In the genomic region with DNA sequence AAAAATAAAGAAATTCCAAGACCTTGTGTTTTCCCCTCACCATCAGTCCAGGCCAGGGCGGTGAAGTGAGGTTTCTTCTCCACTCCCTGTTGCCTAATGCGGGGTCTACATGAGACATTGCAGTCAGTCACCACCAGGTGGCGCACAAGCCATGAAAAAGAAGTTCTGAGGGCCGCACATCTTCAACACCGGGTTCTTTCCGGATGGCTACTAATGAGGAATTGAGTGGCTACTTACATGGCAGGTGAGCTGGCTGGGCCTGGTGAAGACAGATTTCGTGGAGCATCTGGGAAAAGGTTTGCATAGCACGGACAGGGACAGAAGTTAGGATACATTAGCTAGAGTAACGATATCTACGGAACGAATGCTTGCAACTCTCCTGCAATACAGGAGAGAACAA, we compare ENCODE assay signal across 8 cellular contexts. TPM values are rescaled to one million over a fixed set of nuclear protein-coding genes. Genes with fewer than 3 reads are reported as not detected.
A peak's percentile ranks its signal among the peaks of the same experiment; 100 is the strongest.
DNase-seq lines count a peak whose midpoint lies in the region; ATAC-seq and TF ChIP-seq lines count a peak whose summit lies in the region.

No MANE protein-coding gene starts in this region.

- H3K4me3 Mint-ChIP-seq in CD4-positive, alpha-beta T cell: no peak overlapping the region
- no peak overlapping the region for H3K4me3 Mint-ChIP-seq in activated CD4-positive, alpha-beta memory T cell treated with anti-CD3 and anti-CD28 coated beads, Interleukin-2, amount 10 ng/mL, durations not matched to agents 7 days and 5 days

- POLR2A ChIA-PET in CD4-positive, alpha-beta T cell (lab: Charles Lee): interaction anchor here (2.7 kb wide), 1 partner anchor 17 kb away, joined by 7 read pairs; no protein-coding TSS in a partner anchor
- POLR2A ChIA-PET in activated CD4-positive, alpha-beta memory T cell treated with anti-CD3 and anti-CD28 coated beads, Interleukin-2, amount 10 ng/mL, durations not matched to agents 7 days and 5 days (lab: Charles Lee): interaction anchor here (1.2 kb wide), 1 partner anchor 133 kb away, joined by 4 read pairs; no protein-coding TSS in a partner anchor

- intact Hi-C loops in CD4-positive, alpha-beta T cell (cut with DNase I, micrococcal nuclease): loop anchor here (1.0 to 10.0 kb wide), 6 partner anchors 133 to 406 kb away; no protein-coding TSS in a partner anchor

- no peak overlapping the region for H3K27ac ChIP-seq in CD4-positive, alpha-beta T cell (ENCODE audit: low read depth, low read length)

- peaks cover 15% of the 10 kb centered on the region for H3K27me3 Mint-ChIP-seq in CD4-positive, alpha-beta T cell
- peaks cover 35% of the 10 kb centered on the region for H3K27me3 Mint-ChIP-seq in activated CD4-positive, alpha-beta memory T cell treated with anti-CD3 and anti-CD28 coated beads, Interleukin-2, amount 10 ng/mL, durations not matched to agents 7 days and 5 days

- peak; percentile 71 to 89 (median 81) for DNase-seq in CD4-positive, alpha-beta T cell
- peak; percentile 79 for DNase-seq in HPDE6-E6E7 (ENCODE audit: extremely low spot score)
- DNase-seq in NCI-H82 (lab: John Stamatoyannopoulos, UW): peak; percentile 96
- peak; percentile 87 for DNase-seq in activated CD4-positive, alpha-beta memory T cell treated with anti-CD3 and anti-CD28 coated beads, Interleukin-2, amount 10 ng/mL, durations not matched to agents 7 days and 5 days
- DNase-seq in effector CD8-positive, alpha-beta T cell (lab: John Stamatoyannopoulos, UW): peak; percentile 75
- DNase-seq in lung microvascular endothelial cell (ENCODE audit: low read depth in 2 of 2): peak; percentile 74 to 78
- DNase-seq in stimulated activated CD8-positive, alpha-beta memory T cell treated with anti-CD3 and anti-CD28 coated beads, Interleukin-15, amount 100 ng/mL, for 1 hour (ENCODE audit: low read depth): peak; percentile 83

- peaks cover 12% of the 10 kb centered on the region for H3K27me3 ChIP-seq in CD4-positive, alpha-beta T cell (ENCODE audit: control insufficient read depth, insufficient read depth, low read length)

- peaks cover 10% of the 10 kb centered on the region for H3K4me1 Mint-ChIP-seq in CD4-positive, alpha-beta T cell (ENCODE audit: low read depth)
- H3K4me1 Mint-ChIP-seq in activated CD4-positive, alpha-beta memory T cell treated with anti-CD3 and anti-CD28 coated beads, Interleukin-2, amount 10 ng/mL, durations not matched to agents 7 days and 5 days: peaks cover 39% of the 10 kb centered on the region

- H3K27ac Mint-ChIP-seq in CD4-positive, alpha-beta T cell: no peak overlapping the region
- H3K27ac Mint-ChIP-seq in activated CD4-positive, alpha-beta memory T cell treated with anti-CD3 and anti-CD28 coated beads, Interleukin-2, amount 10 ng/mL, durations not matched to agents 7 days and 5 days: no peak overlapping the region

- CTCF ChIA-PET in CD4-positive, alpha-beta T cell (lab: Charles Lee): interaction anchor here (0.9 to 3.0 kb wide), 6 partner anchors 8 to 407 kb away, joined by 3 to 20 read pairs (median 4); a partner anchor contains a TSS
- CTCF ChIA-PET in activated CD4-positive, alpha-beta memory T cell treated with anti-CD3 and anti-CD28 coated beads, Interleukin-2, amount 10 ng/mL, durations not matched to agents 7 days and 5 days (lab: Charles Lee): interaction anchor here (0.5 to 9.9 kb wide), 13 partner anchors 9 to 406 kb away, joined by 3 to 174 read pairs (median 8); a partner anchor contains a TSS

- no peaks in the 10 kb centered on the region for H3K9me3 ChIP-seq in CD4-positive, alpha-beta T cell (ENCODE audit: control insufficient read depth, low read length)

- H3K9me3 Mint-ChIP-seq in CD4-positive, alpha-beta T cell: no peaks in the 10 kb centered on the region
- H3K9me3 Mint-ChIP-seq in activated CD4-positive, alpha-beta memory T cell treated with anti-CD3 and anti-CD28 coated beads, Interleukin-2, amount 10 ng/mL, durations not matched to agents 7 days and 5 days: no peaks in the 10 kb centered on the region

- ATAC-seq in CD4-positive, alpha-beta T cell (ENCODE audit: poor library complexity): no peak
- ATAC-seq in HG03095 (IDR thresholded peaks at IDR 0.05; ENCODE audit: unreplicated experiment): no peak

- H3K36me3 Mint-ChIP-seq in CD4-positive, alpha-beta T cell (ENCODE audit: low read depth): no peaks in the 10 kb centered on the region
- no peaks in the 10 kb centered on the region for H3K36me3 Mint-ChIP-seq in activated CD4-positive, alpha-beta memory T cell treated with anti-CD3 and anti-CD28 coated beads, Interleukin-2, amount 10 ng/mL, durations not matched to agents 7 days and 5 days (ENCODE audit: low read depth)

- TF ChIP-seq CTCF in CD4-positive, alpha-beta T cell (IDR thresholded peaks at IDR 0.05): peak; percentile 98

RNA-seq across cellular contexts. Expression of a gene that starts 15.8 kb away (rescaled TPM):
- total RNA-seq in CD4-positive, alpha-beta T cell: 10 to 100 TPM; 23.6 to 24.1 TPM
- total RNA-seq in activated CD4-positive, alpha-beta memory T cell treated with anti-CD3 and anti-CD28 coated beads, Interleukin-2, amount 10 ng/mL, durations not matched to agents 7 days and 5 days: 100 to 1,000 TPM; 504 to 539 TPM
- 4.8 and 18.7 TPM in 2 replicates for total RNA-seq in lung microvascular endothelial cell

RNA-seq across cellular contexts. Expression of a gene that starts 36.3 kb away (rescaled TPM):
- total RNA-seq in CD4-positive, alpha-beta T cell: not detected
- not detected for total RNA-seq in activated CD4-positive, alpha-beta memory T cell treated with anti-CD3 and anti-CD28 coated beads, Interleukin-2, amount 10 ng/mL, durations not matched to agents 7 days and 5 days
- total RNA-seq in lung microvascular endothelial cell: not detected in 2 replicates

RNA-seq across cellular contexts. Expression of a gene that starts 58.9 kb away (rescaled TPM):
- 100 to 1,000 TPM; 189 to 204 TPM for total RNA-seq in CD4-positive, alpha-beta T cell
- total RNA-seq in activated CD4-positive, alpha-beta memory T cell treated with anti-CD3 and anti-CD28 coated beads, Interleukin-2, amount 10 ng/mL, durations not matched to agents 7 days and 5 days: 100 to 1,000 TPM; 631 to 641 TPM
- total RNA-seq in lung microvascular endothelial cell: 127 and 147 TPM in 2 replicates

Comparison
In these comparisons a context has a peak if more than half of its experiments do, and no peak if none do; other contexts are left out.
1. RNA of a gene that starts 15.8 kb away (total RNA-seq): 504 to 539 TPM in activated CD4-positive, alpha-beta memory T cell treated with anti-CD3 and anti-CD28 coated beads, Interleukin-2, amount 10 ng/mL, durations not matched to agents 7 days and 5 days; 23.6 to 24.1 TPM in CD4-positive, alpha-beta T cell and 4.8 to 18.7 TPM in lung microvascular endothelial cell; every median in the first group is over 10 times any median in the second.
2. Peak in every context shown above with its lines, with median percentiles within 50 percentile points of each other: DNase-seq.